38 cellular contexts compared by ENCODE assay signal in the genomic region with DNA sequence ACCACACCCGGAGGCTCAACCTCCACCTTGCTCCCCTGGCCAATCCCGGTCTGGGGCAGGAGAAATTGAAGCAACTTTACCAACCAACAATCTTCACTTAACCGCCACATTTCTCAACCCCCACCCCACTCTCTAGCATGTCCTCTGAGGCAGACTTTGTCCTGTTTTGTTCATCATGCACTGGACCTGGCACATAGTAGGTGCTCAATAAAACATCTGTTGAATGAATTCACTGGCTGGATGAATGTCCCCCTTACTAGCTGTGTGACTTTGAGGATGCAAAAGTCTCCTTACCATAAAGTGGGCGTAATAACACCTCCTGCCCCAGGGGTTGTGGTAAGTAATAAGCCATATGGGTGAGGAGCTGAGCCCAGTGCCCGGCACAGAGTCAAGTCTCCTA. TPM values are rescaled to one million over a fixed set of nuclear protein-coding genes. Genes with fewer than 3 reads are reported as not detected.
"Had no signal": no experiment of that assay in that cellular context is flagged by ENCODE, and none has a peak within 500 bp of the region (broad histone marks: within the 10 kb centered on the region; RNA-seq: fewer than 3 reads in every experiment).

No MANE protein-coding gene starts in this region.

- H3K4me2 ChIP-seq: KMS-11 had no signal

- DNase-seq: Karpas-422, Kasumi-1, MG63, MM.1S, MV-4-11, NCI-H1048, NCI-H1092, NCI-H1092 treated with DMSO at 0.1 percent for 48 hours, NCI-H1105, NCI-H1105 treated with DMSO at 0.1 percent for 48 hours, NCI-H1417, NCI-H1417 treated with DMSO at 0.1 percent for 48 hours, NCI-H1436, NCI-H1436 treated with DMSO at 0.1 percent for 48 hours, NCI-H146, NCI-H1694 treated with DMSO at 0.1 percent for 48 hours, NCI-H187, NCI-H187 treated with DMSO at 0.1 percent for 48 hours, NCI-H1930, NCI-H2029, NCI-H2029 treated with DMSO at 0.1 percent for 48 hours, NCI-H2081, NCI-H2081 treated with DMSO at 0.1 percent for 48 hours, NCI-H2107, NCI-H2171, NCI-H2171 treated with DMSO at 0.1 percent for 48 hours, NCI-H2227 treated with DMSO at 0.1 percent for 48 hours, NCI-H226, NCI-H345, NCI-H446, NCI-H446 treated with DMSO at 0.1 percent for 48 hours, NCI-H510A, NCI-H510A treated with DMSO at 0.1 percent for 48 hours had no signal

- H3K36me3 ChIP-seq: MG63 had no signal

- H3K4me3 ChIP-seq: MG63 had no signal

- H3K9ac ChIP-seq: KMS-11 had no signal

- H3K9me3 ChIP-seq: MG63 had no signal

- H3K27ac ChIP-seq: KMS-11 had no signal

RNA-seq across cellular contexts. Expression of gene SPPL2C, which starts 5.8 kb away (rescaled TPM):
- total RNA-seq: LHCN-M2, M059J, MCF 10A, NCI-H460 had no signal
